In genomic region chr2:232485757-232486557, GRCh38 we compare ENCODE assay signal across 20 cellular contexts. TPM values are rescaled to one million over a fixed set of nuclear protein-coding genes. Genes with fewer than 3 reads are reported as not detected.
DNase-seq lines count a peak whose midpoint lies in the region; ATAC-seq, FAIRE-seq and TF ChIP-seq lines count a peak whose summit lies in the region.
"Had no signal": no experiment of that assay in that cellular context is flagged by ENCODE, and none has a peak within 500 bp of the region (broad histone marks: within the 10 kb centered on the region; RNA-seq: fewer than 3 reads in every experiment).

No MANE protein-coding gene starts in this region.

- WGBS in suprapubic skin = 3% methylated on average over 18 of the region's 111 CpGs

- H3K36me3 Mint-ChIP-seq in activated naive CD4-positive, alpha-beta T cell treated with anti-CD3 and anti-CD28 coated beads, Interleukin-2, amount 50 U/mL, for 72 hours = no peaks in the 10 kb centered on the region

- no peak for TF ChIP-seq POLR2A in suprapubic skin (IDR thresholded peaks at IDR 0.05)

- no peak for TF ChIP-seq EP300 in suprapubic skin (IDR thresholded peaks at IDR 0.05)

- no peak for FAIRE-seq in kidney (lab: Jason Lieb, UNC)

- H3K4me3 ChIP-seq in RWPE2 (ENCODE audit: severe bottlenecking) = no peak overlapping the region
- H3K4me3 ChIP-seq in kidney (ENCODE audit: low read length in 2 of 2) = no peak overlapping the region
- H3K4me3 ChIP-seq in suprapubic skin = peak overlapping the region; percentile 17
- H3K4me3 ChIP-seq: uterus had no signal

- H3K27me3 ChIP-seq in RWPE2 (ENCODE audit: insufficient read depth, poor library complexity, severe bottlenecking) (peaks cover 51% of the 10 kb centered on the region), suprapubic skin (peaks cover 90% of the 10 kb centered on the region)

- TF ChIP-seq CTCF in RWPE2 (IDR thresholded peaks at IDR 0.05; ENCODE audit: poor library complexity, severe bottlenecking) = no peak
- no peak for TF ChIP-seq CTCF in kidney (IDR thresholded peaks at IDR 0.05; ENCODE audit: borderline replicate concordance, extremely low read depth, insufficient read depth)
- no peak for TF ChIP-seq CTCF in suprapubic skin (IDR thresholded peaks at IDR 0.05)

- intact Hi-C loops in kidney (cut with DNase I) = no loop called here

- H3K9me3 ChIP-seq in RWPE2 (ENCODE audit: severe bottlenecking) (no peaks in the 10 kb centered on the region), kidney (ENCODE audit: control insufficient read depth in 1 of 2, low read length in 2 of 2) (no peaks in the 10 kb centered on the region), suprapubic skin (no peaks in the 10 kb centered on the region)
- H3K9me3 ChIP-seq: uterus had no signal

- H3K4me1 ChIP-seq in RWPE2 (ENCODE audit: insufficient read depth, poor library complexity, severe bottlenecking) (no peaks in the 10 kb centered on the region), kidney (ENCODE audit: control insufficient read depth in 1 of 2, insufficient read depth in 1 of 2, low read depth in 1 of 2, low read length in 2 of 2) (no peaks in the 10 kb centered on the region), suprapubic skin (peaks cover 24% of the 10 kb centered on the region)

- H3K9me3 Mint-ChIP-seq in activated naive CD4-positive, alpha-beta T cell treated with anti-CD3 and anti-CD28 coated beads, Interleukin-2, amount 50 U/mL, for 72 hours = no peaks in the 10 kb centered on the region
- H3K9me3 Mint-ChIP-seq: effector memory CD8-positive, alpha-beta T cell; stimulated activated naive CD8-positive, alpha-beta T cell treated with anti-CD3 and anti-CD28 coated beads, Interleukin-15, Interleukin-2, amounts not matched to agents 100 ng/mL and 50 ng/mL, for 24 hours had no signal

- H3K27ac ChIP-seq in RWPE2 (ENCODE audit: poor library complexity, severe bottlenecking) (no peak overlapping the region), kidney (ENCODE audit: low read depth in 2 of 2, low read length in 2 of 2) (no peak overlapping the region), suprapubic skin (no peak overlapping the region)
- H3K27ac ChIP-seq: uterus had no signal

- DNase-seq in activated naive CD4-positive, alpha-beta T cell treated with anti-CD3 and anti-CD28 coated beads, Interleukin-2, amount 50 U/mL, for 16 hours = peak; percentile 9
- DNase-seq in activated naive CD4-positive, alpha-beta T cell treated with anti-CD3 and anti-CD28 coated beads, Interleukin-2, amount 50 U/mL, for 72 hours (ENCODE audit: low spot score in 2 of 2) = no peak
- no peak for DNase-seq in RWPE2 (ENCODE audit: low spot score)
- DNase-seq in kidney = peak; percentile 52
- peak in 1 of 2 donors; percentile 37 for DNase-seq in suprapubic skin (ENCODE audit: low spot score in 2 of 2)
- DNase-seq: central memory CD4-positive, alpha-beta T cell; effector memory CD8-positive, alpha-beta T cell; EL; HCEC 1CT; hypothalamus; NCI-H226; SIG-M5; uterus had no signal

- ATAC-seq in activated naive CD4-positive, alpha-beta T cell treated with anti-CD3 and anti-CD28 coated beads, Interleukin-2, amount 50 U/mL, for 72 hours = no peak
- ATAC-seq in RWPE2 (ENCODE audit: low read depth) (peak; percentile 20; the same call in 1 of the 3 replicates), GM19467 (IDR thresholded peaks at IDR 0.05; ENCODE audit: unreplicated experiment) (no peak), HG02870 (IDR thresholded peaks at IDR 0.05; ENCODE audit: unreplicated experiment) (no peak), HG03280 (IDR thresholded peaks at IDR 0.05; ENCODE audit: unreplicated experiment) (no peak)
- ATAC-seq: effector memory CD8-positive, alpha-beta T cell had no signal

- no peak overlapping the region for H3K9ac ChIP-seq in kidney (ENCODE audit: low read length in 2 of 2)

- H3K36me3 ChIP-seq in RWPE2 (ENCODE audit: low read depth) (no peaks in the 10 kb centered on the region), kidney (ENCODE audit: control insufficient read depth in 1 of 2, insufficient read depth in 2 of 2, low read length in 2 of 2) (no peaks in the 10 kb centered on the region), suprapubic skin (no peaks in the 10 kb centered on the region)
- H3K36me3 ChIP-seq: uterus had no signal

- H3K27ac Mint-ChIP-seq in activated naive CD4-positive, alpha-beta T cell treated with anti-CD3 and anti-CD28 coated beads, Interleukin-2, amount 50 U/mL, for 72 hours = no peak overlapping the region
- H3K27ac Mint-ChIP-seq: effector memory CD8-positive, alpha-beta T cell; stimulated activated naive CD8-positive, alpha-beta T cell treated with anti-CD3 and anti-CD28 coated beads, Interleukin-15, Interleukin-2, amounts not matched to agents 100 ng/mL and 50 ng/mL, for 24 hours had no signal

RNA-seq across cellular contexts. Expression of gene ECEL1, which starts 1.7 kb away (rescaled TPM):
- total RNA-seq in activated naive CD4-positive, alpha-beta T cell treated with anti-CD3 and anti-CD28 coated beads, Interleukin-2, amount 50 U/mL, for 72 hours = not detected
- total RNA-seq in kidney = 6.7 TPM
- 8.5 TPM for polyA plus RNA-seq in kidney (ENCODE audit: insufficient read depth, low read depth, low replicate concordance)
- under 1 TPM in 2 of 4 donors, not detected in 2; 0.68 to 0.83 TPM for total RNA-seq in suprapubic skin
- total RNA-seq: pulmonary artery endothelial cell had no signal

RNA-seq across cellular contexts. Expression of gene ALPI, which starts 30.0 kb away (rescaled TPM):
- total RNA-seq in activated naive CD4-positive, alpha-beta T cell treated with anti-CD3 and anti-CD28 coated beads, Interleukin-2, amount 50 U/mL, for 72 hours = not detected
- total RNA-seq in kidney (0.09 TPM), suprapubic skin (not detected)
- polyA plus RNA-seq in kidney (ENCODE audit: insufficient read depth, low read depth, low replicate concordance) = 0.49 TPM
- total RNA-seq: lower leg skin; pulmonary artery endothelial cell; T-helper 2 cell treated with Interferon-gamma antibody and Interleukin-4, amounts not matched to agents 100 ng/mL and 5 ng/mL, for 36 hours; uterus had no signal

RNA-seq across cellular contexts. Expression of gene PRSS56, which starts 34.2 kb away (rescaled TPM):
- not detected for total RNA-seq in activated naive CD4-positive, alpha-beta T cell treated with anti-CD3 and anti-CD28 coated beads, Interleukin-2, amount 50 U/mL, for 72 hours
- total RNA-seq in kidney (not detected), suprapubic skin (not detected)
- not detected for polyA plus RNA-seq in kidney (ENCODE audit: insufficient read depth, low read depth, low replicate concordance)
- total RNA-seq: lower leg skin; pulmonary artery endothelial cell; T-helper 2 cell treated with Interferon-gamma antibody and Interleukin-4, amounts not matched to agents 100 ng/mL and 5 ng/mL, for 36 hours; uterus had no signal

RNA-seq across cellular contexts. Expression of gene CHRND, which starts 40.0 kb away (rescaled TPM):
- not detected for total RNA-seq in activated naive CD4-positive, alpha-beta T cell treated with anti-CD3 and anti-CD28 coated beads, Interleukin-2, amount 50 U/mL, for 72 hours
- total RNA-seq in kidney = not detected
- not detected for polyA plus RNA-seq in kidney (ENCODE audit: insufficient read depth, low read depth, low replicate concordance)
- not detected for total RNA-seq in suprapubic skin
- total RNA-seq: lower leg skin; pulmonary artery endothelial cell; T-helper 2 cell treated with Interferon-gamma antibody and Interleukin-4, amounts not matched to agents 100 ng/mL and 5 ng/mL, for 36 hours; uterus had no signal

RNA-seq across cellular contexts. Expression of gene CHRNG, which starts 53.5 kb away (rescaled TPM):
- not detected for total RNA-seq in activated naive CD4-positive, alpha-beta T cell treated with anti-CD3 and anti-CD28 coated beads, Interleukin-2, amount 50 U/mL, for 72 hours
- total RNA-seq in kidney (not detected), suprapubic skin (not detected)
- not detected for polyA plus RNA-seq in kidney (ENCODE audit: insufficient read depth, low read depth, low replicate concordance)
- total RNA-seq: lower leg skin; pulmonary artery endothelial cell; T-helper 2 cell treated with Interferon-gamma antibody and Interleukin-4, amounts not matched to agents 100 ng/mL and 5 ng/mL, for 36 hours; uterus had no signal

Comparison
In these comparisons a context has a peak if more than half of its experiments do, and no peak if none do; other contexts are left out.
1. DNase-seq: peak in activated naive CD4-positive, alpha-beta T cell treated with anti-CD3 and anti-CD28 coated beads, Interleukin-2, amount 50 U/mL, for 16 hours (single experiment) and kidney (single experiment); none in activated naive CD4-positive, alpha-beta T cell treated with anti-CD3 and anti-CD28 coated beads, Interleukin-2, amount 50 U/mL, for 72 hours (0 of 2) and RWPE2 (single experiment).